Comparison of ENCODE assay signal across 1 cellular context in the genomic region with DNA sequence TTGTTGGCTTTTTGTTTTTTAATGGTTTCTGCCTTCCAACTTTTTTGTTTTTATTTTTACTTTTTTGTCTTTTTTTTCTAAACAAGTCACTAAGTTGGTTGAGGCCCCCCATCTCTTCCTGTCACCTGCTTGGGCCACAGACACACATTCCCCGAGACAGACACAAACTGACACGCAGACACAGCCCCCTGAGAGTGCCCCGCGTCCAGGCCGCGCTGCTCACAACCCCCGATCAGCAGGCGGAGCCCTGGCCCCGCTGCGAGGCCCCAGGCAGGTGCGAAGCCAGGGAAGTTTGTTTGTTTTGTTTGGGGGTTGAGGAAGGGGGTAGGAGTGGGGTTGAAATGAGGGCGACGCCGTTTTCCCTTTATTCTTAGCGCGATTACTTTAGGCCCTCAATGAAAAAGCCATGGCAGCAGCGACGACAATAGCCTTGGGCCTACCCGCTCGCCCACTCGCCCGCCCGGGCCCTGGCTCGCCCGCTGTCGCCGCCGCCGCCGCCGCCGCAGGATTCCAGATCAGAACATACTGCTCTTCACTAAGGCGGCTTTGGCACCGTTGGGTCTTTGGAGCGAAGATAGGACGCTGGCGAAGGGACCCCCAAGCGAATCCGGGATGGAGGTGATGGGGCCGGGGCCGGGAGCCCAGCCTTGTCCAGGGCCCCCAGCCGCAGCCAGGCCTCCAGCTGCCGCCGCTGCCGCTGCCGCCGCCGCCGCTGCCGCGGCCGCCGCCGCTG.
TF ChIP-seq lines count a peak whose summit lies in the region.

No MANE protein-coding gene starts in this region.

TF ChIP-seq in IMR-90, 13 proteins besides CTCF, POLR2A, EP300 and RAD21:
- no peak for TF ChIP-seq MXI1 (IDR thresholded peaks at IDR 0.05; ENCODE audit: borderline replicate concordance, low read depth, low read length)
- TF ChIP-seq MAFK (IDR thresholded peaks at IDR 0.05; ENCODE audit: low read depth, low read length), result no peak
- no peak for TF ChIP-seq RFX5 (IDR thresholded peaks at IDR 0.05; ENCODE audit: low read depth, low read length)
- no peak for TF ChIP-seq FOS (IDR thresholded peaks at IDR 0.05; ENCODE audit: low read depth, low read length)
- no peak for TF ChIP-seq MAZ (IDR thresholded peaks at IDR 0.05; ENCODE audit: borderline replicate concordance, low read depth, low read length)
- no peak for TF ChIP-seq RCOR1 (IDR thresholded peaks at IDR 0.05; ENCODE audit: insufficient replicate concordance, low read length)
- TF ChIP-seq SMC3 (IDR thresholded peaks at IDR 0.05; ENCODE audit: low read depth, low read length), result no peak
- TF ChIP-seq, protein P1, sequence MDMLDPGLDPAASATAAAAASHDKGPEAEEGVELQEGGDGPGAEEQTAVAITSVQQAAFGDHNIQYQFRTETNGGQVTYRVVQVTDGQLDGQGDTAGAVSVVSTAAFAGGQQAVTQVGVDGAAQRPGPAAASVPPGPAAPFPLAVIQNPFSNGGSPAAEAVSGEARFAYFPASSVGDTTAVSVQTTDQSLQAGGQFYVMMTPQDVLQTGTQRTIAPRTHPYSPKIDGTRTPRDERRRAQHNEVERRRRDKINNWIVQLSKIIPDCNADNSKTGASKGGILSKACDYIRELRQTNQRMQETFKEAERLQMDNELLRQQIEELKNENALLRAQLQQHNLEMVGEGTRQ (IDR thresholded peaks at IDR 0.05; ENCODE audit: low read depth, low read length), result no peak
- no peak for TF ChIP-seq CHD1 (IDR thresholded peaks at IDR 0.05; ENCODE audit: low read depth, low read length)
- TF ChIP-seq, protein P2, sequence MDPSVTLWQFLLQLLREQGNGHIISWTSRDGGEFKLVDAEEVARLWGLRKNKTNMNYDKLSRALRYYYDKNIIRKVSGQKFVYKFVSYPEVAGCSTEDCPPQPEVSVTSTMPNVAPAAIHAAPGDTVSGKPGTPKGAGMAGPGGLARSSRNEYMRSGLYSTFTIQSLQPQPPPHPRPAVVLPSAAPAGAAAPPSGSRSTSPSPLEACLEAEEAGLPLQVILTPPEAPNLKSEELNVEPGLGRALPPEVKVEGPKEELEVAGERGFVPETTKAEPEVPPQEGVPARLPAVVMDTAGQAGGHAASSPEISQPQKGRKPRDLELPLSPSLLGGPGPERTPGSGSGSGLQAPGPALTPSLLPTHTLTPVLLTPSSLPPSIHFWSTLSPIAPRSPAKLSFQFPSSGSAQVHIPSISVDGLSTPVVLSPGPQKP (IDR thresholded peaks at IDR 0.05; ENCODE audit: borderline replicate concordance, low read depth, low read length), result no peak
- no peak for TF ChIP-seq CEBPB (IDR thresholded peaks at IDR 0.05; ENCODE audit: low read depth, low read length)
- TF ChIP-seq NFE2L2 (IDR thresholded peaks at IDR 0.05; ENCODE audit: low read depth, low read length), result no peak
- no peak for TF ChIP-seq BHLHE40 (IDR thresholded peaks at IDR 0.05; ENCODE audit: low read depth, low read length)
